1 cellular context compared by ENCODE assay signal in the genomic region with DNA sequence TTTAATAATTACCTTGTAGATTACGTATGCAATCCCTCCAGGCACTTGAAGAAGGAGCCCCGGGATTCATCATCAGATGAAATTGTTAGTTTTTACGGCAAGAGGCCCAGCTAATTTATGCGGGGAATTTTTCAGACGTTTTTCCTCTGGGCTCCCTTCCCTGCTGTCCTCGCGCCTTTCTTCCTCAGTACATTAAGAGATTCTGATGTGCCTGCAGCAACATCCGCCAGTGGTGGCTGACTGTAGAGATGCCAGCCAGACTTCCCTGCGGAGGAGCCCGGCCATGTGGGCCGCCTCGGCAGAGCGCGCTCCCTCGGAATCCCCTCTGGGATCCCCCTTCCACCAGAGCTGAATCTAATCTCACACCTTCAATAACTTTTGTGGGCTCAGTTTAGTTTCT.
TF ChIP-seq lines count a peak whose summit lies in the region.

No MANE protein-coding gene starts in this region.

TF ChIP-seq in IMR-90, 13 proteins besides CTCF, POLR2A, EP300 and RAD21 (continued from another document):
- TF ChIP-seq, protein P1, sequence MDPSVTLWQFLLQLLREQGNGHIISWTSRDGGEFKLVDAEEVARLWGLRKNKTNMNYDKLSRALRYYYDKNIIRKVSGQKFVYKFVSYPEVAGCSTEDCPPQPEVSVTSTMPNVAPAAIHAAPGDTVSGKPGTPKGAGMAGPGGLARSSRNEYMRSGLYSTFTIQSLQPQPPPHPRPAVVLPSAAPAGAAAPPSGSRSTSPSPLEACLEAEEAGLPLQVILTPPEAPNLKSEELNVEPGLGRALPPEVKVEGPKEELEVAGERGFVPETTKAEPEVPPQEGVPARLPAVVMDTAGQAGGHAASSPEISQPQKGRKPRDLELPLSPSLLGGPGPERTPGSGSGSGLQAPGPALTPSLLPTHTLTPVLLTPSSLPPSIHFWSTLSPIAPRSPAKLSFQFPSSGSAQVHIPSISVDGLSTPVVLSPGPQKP (IDR thresholded peaks at IDR 0.05; ENCODE audit: borderline replicate concordance, low read depth, low read length), result no peak
- TF ChIP-seq FOS (IDR thresholded peaks at IDR 0.05; ENCODE audit: low read depth, low read length) (no peak), CHD1 (IDR thresholded peaks at IDR 0.05; ENCODE audit: low read depth, low read length) (no peak), RFX5 (IDR thresholded peaks at IDR 0.05; ENCODE audit: low read depth, low read length) (no peak), MAFK (IDR thresholded peaks at IDR 0.05; ENCODE audit: low read depth, low read length) (no peak), CEBPB (IDR thresholded peaks at IDR 0.05; ENCODE audit: low read depth, low read length) (no peak), NFE2L2 (IDR thresholded peaks at IDR 0.05; ENCODE audit: low read depth, low read length) (no peak)
- TF ChIP-seq, protein P2, sequence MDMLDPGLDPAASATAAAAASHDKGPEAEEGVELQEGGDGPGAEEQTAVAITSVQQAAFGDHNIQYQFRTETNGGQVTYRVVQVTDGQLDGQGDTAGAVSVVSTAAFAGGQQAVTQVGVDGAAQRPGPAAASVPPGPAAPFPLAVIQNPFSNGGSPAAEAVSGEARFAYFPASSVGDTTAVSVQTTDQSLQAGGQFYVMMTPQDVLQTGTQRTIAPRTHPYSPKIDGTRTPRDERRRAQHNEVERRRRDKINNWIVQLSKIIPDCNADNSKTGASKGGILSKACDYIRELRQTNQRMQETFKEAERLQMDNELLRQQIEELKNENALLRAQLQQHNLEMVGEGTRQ (IDR thresholded peaks at IDR 0.05; ENCODE audit: low read depth, low read length), result no peak
